In the genomic region with DNA sequence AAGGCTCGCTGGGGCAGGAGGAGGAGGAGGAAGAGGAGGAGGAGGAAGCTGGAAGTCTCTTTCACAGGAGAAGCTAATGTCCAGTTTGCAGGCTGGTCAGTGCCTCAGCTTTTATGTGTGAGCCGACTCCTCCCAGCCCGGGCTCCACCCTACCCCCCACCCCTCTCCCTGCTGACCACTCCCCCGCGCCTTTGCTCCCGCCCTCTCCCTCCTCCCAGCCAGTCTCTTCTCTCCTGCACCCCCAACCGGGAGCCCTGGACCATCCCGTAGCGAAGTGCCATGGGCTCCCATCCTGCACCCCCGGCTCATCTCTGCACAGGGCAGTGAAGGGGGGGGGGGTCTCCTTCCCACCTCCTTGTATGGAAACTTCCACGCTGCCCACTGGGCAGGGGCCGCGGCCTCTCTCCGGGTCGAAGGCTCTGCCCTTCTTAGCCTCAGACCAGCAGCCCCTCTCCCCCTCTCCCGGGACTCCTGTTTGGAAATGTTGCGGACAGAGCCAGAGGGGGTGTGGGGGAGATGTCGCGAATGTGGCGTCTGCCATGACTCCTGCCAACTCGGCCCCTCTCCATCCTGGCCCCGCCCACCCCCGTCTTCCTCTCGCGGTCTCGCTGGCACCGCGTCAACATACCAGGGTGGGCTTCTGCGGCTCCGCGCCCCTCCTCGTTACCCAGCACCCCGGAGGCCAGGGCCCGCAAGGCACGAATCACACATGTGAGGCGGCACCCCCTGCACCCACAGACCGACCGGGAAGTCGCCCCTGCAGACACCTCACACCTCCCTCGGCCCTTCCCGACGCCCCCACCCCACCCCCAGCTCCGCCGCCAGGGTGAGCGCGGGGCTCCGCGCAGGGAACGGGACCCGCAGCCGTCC, we compare ENCODE assay signal across 8 cellular contexts. TPM values are rescaled to one million over a fixed set of nuclear protein-coding genes. Genes with fewer than 3 reads are reported as not detected.
DNase-seq lines count a peak whose midpoint lies in the region; ATAC-seq and TF ChIP-seq lines count a peak whose summit lies in the region.

No MANE protein-coding gene starts in this region.

- no peak overlapping the region for H2AFZ ChIP-seq in smooth muscle cell (ENCODE audit: low read depth)

- H3K4me3 ChIP-seq in WERI-Rb-1 (ENCODE audit: low read depth, low read length) (no peak overlapping the region; the same call in 1 of the 2 replicates), smooth muscle cell (peak overlapping the region; percentile 92)

- H3K9me3 ChIP-seq in WERI-Rb-1 (ENCODE audit: severe bottlenecking) (no peaks in the 10 kb centered on the region), smooth muscle cell (replicated peaks; ENCODE audit: low read depth) (no peaks in the 10 kb centered on the region)

- H3K27ac Mint-ChIP-seq in HFFc6 = no peak overlapping the region

- WGBS in smooth muscle cell (ENCODE audit: low lambda C conversion rate) = under 1% methylated on average over 32 of the region's 51 CpGs

- peak overlapping the region; percentile 62 for H3K9ac ChIP-seq in smooth muscle cell (ENCODE audit: low read depth)

- peaks cover 59% of the 10 kb centered on the region for H3F3A ChIP-seq in smooth muscle cell (ENCODE audit: low read depth)

- H3K4me1 Mint-ChIP-seq in HFFc6 (ENCODE audit: low read depth) = peaks cover 7% of the 10 kb centered on the region

- no peaks in the 10 kb centered on the region for H3K36me3 ChIP-seq in WERI-Rb-1
- no peaks in the 10 kb centered on the region for H3K36me3 ChIP-seq in smooth muscle cell (ENCODE audit: low read depth)

- no peaks in the 10 kb centered on the region for H3K9me3 Mint-ChIP-seq in HFFc6

- H3K4me3 Mint-ChIP-seq in HFFc6 = no peak overlapping the region

- peak overlapping the region; percentile 98 for H3K4me2 ChIP-seq in smooth muscle cell

- peaks cover 51% of the 10 kb centered on the region for H3K27me3 Mint-ChIP-seq in HFFc6 (ENCODE audit: insufficient read depth)

- H3K27ac ChIP-seq in WERI-Rb-1 = no peak overlapping the region
- H3K27ac ChIP-seq in smooth muscle cell (ENCODE audit: low read depth) = peak overlapping the region; percentile 62

- ATAC-seq in HG03342 (IDR thresholded peaks at IDR 0.05; ENCODE audit: unreplicated experiment) (no peak), GM18861 (IDR thresholded peaks at IDR 0.05; ENCODE audit: unreplicated experiment) (no peak), HG03442 (IDR thresholded peaks at IDR 0.05; ENCODE audit: unreplicated experiment) (no peak)

- peaks cover 82% of the 10 kb centered on the region for H3K79me2 ChIP-seq in smooth muscle cell (ENCODE audit: low read depth)

- H3K27me3 ChIP-seq in WERI-Rb-1 (ENCODE audit: insufficient read depth, low read depth, severe bottlenecking) = peaks cover 89% of the 10 kb centered on the region
- H3K27me3 ChIP-seq in smooth muscle cell (ENCODE audit: low read depth) = no peaks in the 10 kb centered on the region

- H3K4me1 ChIP-seq in smooth muscle cell (ENCODE audit: low read depth) = peaks cover 25% of the 10 kb centered on the region

- H3K36me3 Mint-ChIP-seq in HFFc6 (ENCODE audit: low read depth) = no peaks in the 10 kb centered on the region

- H4K20me1 ChIP-seq in smooth muscle cell (ENCODE audit: low read depth) = peaks cover 65% of the 10 kb centered on the region

- TF ChIP-seq CTCF in HFFc6 (IDR thresholded peaks at IDR 0.05) (no peak), WERI-Rb-1 (IDR thresholded peaks at IDR 0.05; ENCODE audit: low read depth, low read length) (no peak), smooth muscle cell (IDR thresholded peaks at IDR 0.05; ENCODE audit: borderline replicate concordance, insufficient read depth, poor library complexity, severe bottlenecking) (no peak)

- peak; percentile 18 for DNase-seq in HFFc6
- peak; percentile 65 for DNase-seq in WERI-Rb-1
- peak; percentile 99 for DNase-seq in hepatic stellate cell (ENCODE audit: low spot score)
- peak; percentile 77 for DNase-seq in smooth muscle cell (lab: John Stamatoyannopoulos, UW; ENCODE audit: unreplicated experiment)
- DNase-seq in NCI-H2107 treated with DMSO at 0.1 percent for 48 hours (lab: John Stamatoyannopoulos, UW; ENCODE audit: unreplicated experiment) = no peak

RNA-seq across cellular contexts. Expression of gene IGF2, which starts 1.8 kb away (rescaled TPM):
- 1 to 10 TPM in 5 of 6 experiments, under 1 TPM in 1; 0.90 to 2.6 (median 2.0) TPM for total RNA-seq in HFFc6 (2021; fragmentation: NEBNext Ultra II Directional; extraction: Animal tissue kit (Norgen Biotek cat#: 25700))
- 2,086 and 2,274 TPM in 2 replicates for total RNA-seq in smooth muscle cell
- polyA plus RNA-seq in smooth muscle cell = 3,825 and 3,877 TPM in 2 replicates

RNA-seq across cellular contexts. Expression of gene INS, which starts 23.6 kb away (rescaled TPM):
- not detected for total RNA-seq in HFFc6 (2021; fragmentation: NEBNext Ultra II Directional; extraction: Animal tissue kit (Norgen Biotek cat#: 25700))
- total RNA-seq in smooth muscle cell = not detected in 2 replicates
- polyA plus RNA-seq in smooth muscle cell = not detected in 2 replicates

RNA-seq across cellular contexts. Expression of gene TH, which starts 34.2 kb away (rescaled TPM):
- not detected for total RNA-seq in HFFc6 (2021; fragmentation: NEBNext Ultra II Directional; extraction: Animal tissue kit (Norgen Biotek cat#: 25700))
- total RNA-seq in smooth muscle cell = not detected in 2 replicates
- polyA plus RNA-seq in smooth muscle cell = not detected in 2 replicates

Comparison
In these comparisons a context has a peak if more than half of its experiments do, and no peak if none do; other contexts are left out.
1. RNA of gene IGF2, which starts 1.8 kb away (total RNA-seq): 2,086 to 2,274 TPM in smooth muscle cell; 0.90 to 2.6 TPM in HFFc6; every median in the first group is over 100 times any median in the second.